In genomic region chr5:150479416-150479815, GRCh38 we compare ENCODE assay signal across 27 cellular contexts.
"Had no signal": no experiment of that assay in that cellular context is flagged by ENCODE, and none has a peak within 500 bp of the region (broad histone marks: within the 10 kb centered on the region; RNA-seq: fewer than 3 reads in every experiment).

No MANE protein-coding gene starts in this region.

- H3K9me3 ChIP-seq: gastroesophageal sphincter, psoas muscle, thoracic aorta, upper lobe of left lung, vagina had no signal

- H3K4me1 ChIP-seq: gastroesophageal sphincter, parathyroid adenoma, psoas muscle had no signal

- H3K4me3 ChIP-seq: cardiac muscle cell, coronary artery, gastroesophageal sphincter, psoas muscle, thoracic aorta, upper lobe of left lung, vagina had no signal

- H3K4me3 Mint-ChIP-seq: activated CD4-positive, alpha-beta T cell treated with anti-CD3 and anti-CD28 coated beads for 36 hours; activated CD8-positive, alpha-beta T cell treated with anti-CD3 and anti-CD28 coated beads, Interleukin-2, amount 10 ng/mL, durations not matched to agents 7 days and 5 days; activated naive CD8-positive, alpha-beta T cell; effector memory CD8-positive, alpha-beta T cell; mesothelial cell of epicardium; nephron progenitor cell had no signal

- H3K27me3 Mint-ChIP-seq: naive B cell had no signal

- H3K27ac ChIP-seq: cardiac muscle cell, coronary artery, gastroesophageal sphincter, parathyroid adenoma, psoas muscle, thoracic aorta, vagina had no signal

- DNase-seq: activated CD4-positive, alpha-beta T cell treated with anti-CD3 and anti-CD28 coated beads for 36 hours; activated CD4-positive, CD25-positive, alpha-beta regulatory T cell; activated CD8-positive, alpha-beta T cell treated with anti-CD3 and anti-CD28 coated beads, Interleukin-2, amount 10 ng/mL, durations not matched to agents 7 days and 5 days; activated effector memory CD4-positive, alpha-beta T cell treated with Interleukin-2 at 50 U/mL for 16 hours; activated naive CD4-positive, alpha-beta T cell treated with Interleukin-2 at 50 U/mL for 16 hours; anterior cingulate cortex; cerebellar nuclear complex; effector memory CD8-positive, alpha-beta T cell; hippocampal formation; left cardiac atrium; mammary epithelial cell; naive B cell; nephron progenitor cell; nucleus accumbens; psoas muscle; stimulated activated naive CD4-positive, alpha-beta T cell; upper lobe of left lung had no signal

- H3K27ac Mint-ChIP-seq: activated CD4-positive, alpha-beta T cell treated with anti-CD3 and anti-CD28 coated beads for 36 hours; activated CD8-positive, alpha-beta T cell treated with anti-CD3 and anti-CD28 coated beads, Interleukin-2, amount 10 ng/mL, durations not matched to agents 7 days and 5 days; activated naive CD8-positive, alpha-beta T cell; brain; mesothelial cell of epicardium; naive B cell; nephron progenitor cell had no signal

- FAIRE-seq: keratinocyte had no signal

- H3K79me2 ChIP-seq: parathyroid adenoma had no signal

- H3K4me1 Mint-ChIP-seq: activated CD4-positive, alpha-beta T cell treated with anti-CD3 and anti-CD28 coated beads for 36 hours; brain had no signal

- H3K36me3 ChIP-seq: cardiac muscle cell, gastroesophageal sphincter, thoracic aorta, upper lobe of left lung, vagina had no signal

- ATAC-seq: activated CD4-positive, alpha-beta T cell treated with anti-CD3 and anti-CD28 coated beads for 36 hours; activated CD8-positive, alpha-beta T cell treated with anti-CD3 and anti-CD28 coated beads, Interleukin-2, amount 10 ng/mL, durations not matched to agents 7 days and 5 days; effector memory CD8-positive, alpha-beta T cell; gastroesophageal sphincter; left cardiac atrium; psoas muscle had no signal

- H3K27me3 ChIP-seq: cardiac muscle cell, gastroesophageal sphincter, upper lobe of left lung, vagina had no signal

- H3K36me3 Mint-ChIP-seq: activated naive CD8-positive, alpha-beta T cell; brain; mesothelial cell of epicardium; naive B cell had no signal

- H2AFZ ChIP-seq: parathyroid adenoma had no signal

- H3K9ac ChIP-seq: parathyroid adenoma had no signal

- H3K9me3 Mint-ChIP-seq: brain; effector memory CD8-positive, alpha-beta T cell; mesothelial cell of epicardium; naive B cell; nephron progenitor cell had no signal
